7 cellular contexts compared by ENCODE assay signal in genomic region chrX:71495979-71496378, GRCh38. TPM values are rescaled to one million over a fixed set of nuclear protein-coding genes. Genes with fewer than 3 reads are reported as not detected.
DNase-seq lines count a peak whose midpoint lies in the region; TF ChIP-seq lines count a peak whose summit lies in the region.
"Not testable (repeated sequence)": the region's sequence is repeated elsewhere in the genome, so short reads cannot be mapped to it uniquely, and the experiment has no call there.

No MANE protein-coding gene starts in this region.

- 47% methylated on average over 3 of the region's 3 CpGs; no CpG with 5 or more reads in 1 of the 2 experiments for WGBS in endodermal cell (ENCODE audit: insufficient coverage in 1 of 2, insufficient read length in 1 of 2), 2 experiments

- H3K79me2 ChIP-seq in neural progenitor cell (ENCODE audit: low read depth), result not testable (repeated sequence)

- not testable (repeated sequence) for H3K9me3 ChIP-seq in endodermal cell (ENCODE audit: control insufficient read depth, low read length); neural progenitor cell (ENCODE audit: low read depth)

- H4K20me1 ChIP-seq in neural progenitor cell (ENCODE audit: low read depth), result not testable (repeated sequence)

- H3K27me3 Mint-ChIP-seq in endodermal cell (ENCODE audit: insufficient read depth); neural progenitor cell (ENCODE audit: insufficient read depth, low read depth): not testable (repeated sequence)

- not testable (repeated sequence) for H3K9ac ChIP-seq in endodermal cell (ENCODE audit: extremely low read depth, low read length, poor library complexity, severe bottlenecking); neural progenitor cell

- H3K27ac ChIP-seq in endodermal cell (ENCODE audit: low read depth, low read length); neural progenitor cell: not testable (repeated sequence)

- not testable (repeated sequence) for H3K4me3 Mint-ChIP-seq in endodermal cell, neural progenitor cell

- H3K4me1 Mint-ChIP-seq in endodermal cell, result peaks cover 27% of the 10 kb centered on the region
- not testable (repeated sequence) for H3K4me1 Mint-ChIP-seq in neural progenitor cell

- not testable (repeated sequence) for H3K36me3 ChIP-seq in endodermal cell (ENCODE audit: control insufficient read depth, insufficient read depth, low read length); neural progenitor cell

- H3K4me2 ChIP-seq in neural progenitor cell, result peak overlapping the region; percentile 36

- H3K9me3 Mint-ChIP-seq in endodermal cell, result peaks cover 61% of the 10 kb centered on the region
- peaks cover 16% of the 10 kb centered on the region for H3K9me3 Mint-ChIP-seq in neural progenitor cell

- DNase-seq in NCI-H146 (lab: John Stamatoyannopoulos, UW) (peak; percentile 35), NCI-H748 (lab: John Stamatoyannopoulos, UW; ENCODE audit: unreplicated experiment) (peak; percentile 4), medulla oblongata (ENCODE audit: extremely low spot score) (peak; percentile 9), midbrain (lab: John Stamatoyannopoulos, UW) (peak; percentile 17), neural progenitor cell (ENCODE audit: low spot score) (peak; percentile 70), pons (ENCODE audit: low spot score) (peak; percentile 43)
- DNase-seq in endodermal cell, result not testable (repeated sequence)

- H3K27me3 ChIP-seq in endodermal cell (ENCODE audit: control insufficient read depth, insufficient read depth, low read length, poor library complexity, severe bottlenecking); neural progenitor cell: not testable (repeated sequence)

- not testable (repeated sequence) for H3K36me3 Mint-ChIP-seq in endodermal cell (ENCODE audit: low read depth); neural progenitor cell

- H3K4me1 ChIP-seq in endodermal cell (ENCODE audit: control insufficient read depth, insufficient read depth, low read length); neural progenitor cell: not testable (repeated sequence)

- not testable (repeated sequence) for H3K4me3 ChIP-seq in endodermal cell (ENCODE audit: low read length); neural progenitor cell

- H3F3A ChIP-seq in neural progenitor cell (ENCODE audit: low read depth), result peaks cover 13% of the 10 kb centered on the region

- H2AFZ ChIP-seq in neural progenitor cell (replicated peaks), result not testable (repeated sequence)

- TF ChIP-seq CTCF in endodermal cell (conservative IDR thresholded peaks at IDR 0.05); neural progenitor cell (IDR thresholded peaks at IDR 0.05): not testable (repeated sequence)

- peak overlapping the region; percentile 37 for H3K27ac Mint-ChIP-seq in endodermal cell
- H3K27ac Mint-ChIP-seq in neural progenitor cell, result not testable (repeated sequence)

RNA-seq across cellular contexts. Expression of gene OGT, which starts 36.9 kb away (rescaled TPM):
- total RNA-seq in endodermal cell (100 to 1,000 TPM; 114 to 153 TPM), neural progenitor cell (ENCODE audit: low replicate concordance) (214 and 287 TPM in 2 replicates)
- polyA plus RNA-seq in endodermal cell (2013, experiment 1 of 2), result 104 TPM
- polyA plus RNA-seq in endodermal cell (2013, experiment 2 of 2), result 96.2 TPM
